In genomic region chr5:153780876-153781275, GRCh38 we compare ENCODE assay signal across 20 cellular contexts.
"Had no signal": no experiment of that assay in that cellular context is flagged by ENCODE, and none has a peak within 500 bp of the region (broad histone marks: within the 10 kb centered on the region; RNA-seq: fewer than 3 reads in every experiment).

No MANE protein-coding gene starts in this region.

- ATAC-seq: left lung; lower lobe of right lung; psoas muscle; sciatic nerve; stimulated activated memory B cell treated with anti-CD40 and anti-IgM and Interleukin-4, amounts not matched to agents 10 μg/mL and 1 μg/mL and 100 μg/mL, for 72 hours had no signal

- H3K4me3 ChIP-seq: heart right ventricle, left lung, lower lobe of right lung, psoas muscle, spleen, tibial artery, upper lobe of left lung, uterus had no signal

- H3K4me1 Mint-ChIP-seq: immature natural killer cell; memory B cell; naive B cell; nephron; stimulated activated memory B cell treated with anti-CD40 and anti-IgM and Interleukin-4, amounts not matched to agents 10 μg/mL and 1 μg/mL and 100 μg/mL, for 72 hours had no signal

- H3K27me3 Mint-ChIP-seq: stimulated activated naive CD8-positive, alpha-beta T cell treated with anti-CD3 and anti-CD28 coated beads, Interleukin-15, Interleukin-2, amounts not matched to agents 100 ng/mL and 50 ng/mL, for 24 hours had no signal

- H3K27ac Mint-ChIP-seq: memory B cell; naive B cell; nephron; stimulated activated memory B cell treated with anti-CD40 and anti-IgM and Interleukin-4, amounts not matched to agents 10 μg/mL and 1 μg/mL and 100 μg/mL, for 72 hours; stimulated activated naive CD8-positive, alpha-beta T cell treated with anti-CD3 and anti-CD28 coated beads, Interleukin-15, Interleukin-2, amounts not matched to agents 100 ng/mL and 50 ng/mL, for 24 hours had no signal

- H3K4me3 Mint-ChIP-seq: immature natural killer cell; memory B cell; naive B cell; nephron; stimulated activated memory B cell treated with anti-CD40 and anti-IgM and Interleukin-4, amounts not matched to agents 10 μg/mL and 1 μg/mL and 100 μg/mL, for 72 hours; stimulated activated naive CD8-positive, alpha-beta T cell treated with anti-CD3 and anti-CD28 coated beads, Interleukin-15, Interleukin-2, amounts not matched to agents 100 ng/mL and 50 ng/mL, for 24 hours had no signal

- H3K9me3 Mint-ChIP-seq: nephron; stimulated activated naive CD8-positive, alpha-beta T cell treated with anti-CD3 and anti-CD28 coated beads, Interleukin-15, Interleukin-2, amounts not matched to agents 100 ng/mL and 50 ng/mL, for 24 hours had no signal

- H3K36me3 ChIP-seq: heart right ventricle, left lung, lower lobe of right lung, spleen, tibial artery, upper lobe of left lung, uterus had no signal

- H3K27ac ChIP-seq: heart right ventricle, left lung, lower lobe of right lung, psoas muscle, spleen, tibial artery, upper lobe of left lung, uterus had no signal

- H3K9me3 ChIP-seq: heart right ventricle, left lung, lower lobe of right lung, psoas muscle, spleen, tibial artery, upper lobe of left lung, uterus had no signal

- DNase-seq: dermis blood vessel endothelial cell; heart right ventricle; hypothalamus; immature natural killer cell; left lung; lower lobe of right lung; naive B cell; psoas muscle; spleen; stimulated activated CD4-positive, alpha-beta T cell treated with anti-CD3 and anti-CD28 coated beads, Interleukin-15, amount 100 ng/mL, for 24 hours; stimulated activated CD4-positive, alpha-beta T cell treated with anti-CD3 and anti-CD28 coated beads, Interleukin-1b, Interleukin-23, amount 100 ng/mL, for 48 hours; stimulated activated CD4-positive, alpha-beta T cell treated with anti-CD3 and anti-CD28 coated beads, Interleukin-4, amount 100 ng/mL, for 24 hours; tibial artery; upper lobe of left lung; uterus had no signal

- H3K36me3 Mint-ChIP-seq: immature natural killer cell; memory B cell; naive B cell; stimulated activated memory B cell treated with anti-CD40 and anti-IgM and Interleukin-4, amounts not matched to agents 10 μg/mL and 1 μg/mL and 100 μg/mL, for 72 hours had no signal

- H3K27me3 ChIP-seq: left lung, tibial artery, upper lobe of left lung, uterus had no signal

- H3K4me1 ChIP-seq: left lung, lower lobe of right lung, psoas muscle, tibial artery, upper lobe of left lung, uterus had no signal
